In the genomic region with DNA sequence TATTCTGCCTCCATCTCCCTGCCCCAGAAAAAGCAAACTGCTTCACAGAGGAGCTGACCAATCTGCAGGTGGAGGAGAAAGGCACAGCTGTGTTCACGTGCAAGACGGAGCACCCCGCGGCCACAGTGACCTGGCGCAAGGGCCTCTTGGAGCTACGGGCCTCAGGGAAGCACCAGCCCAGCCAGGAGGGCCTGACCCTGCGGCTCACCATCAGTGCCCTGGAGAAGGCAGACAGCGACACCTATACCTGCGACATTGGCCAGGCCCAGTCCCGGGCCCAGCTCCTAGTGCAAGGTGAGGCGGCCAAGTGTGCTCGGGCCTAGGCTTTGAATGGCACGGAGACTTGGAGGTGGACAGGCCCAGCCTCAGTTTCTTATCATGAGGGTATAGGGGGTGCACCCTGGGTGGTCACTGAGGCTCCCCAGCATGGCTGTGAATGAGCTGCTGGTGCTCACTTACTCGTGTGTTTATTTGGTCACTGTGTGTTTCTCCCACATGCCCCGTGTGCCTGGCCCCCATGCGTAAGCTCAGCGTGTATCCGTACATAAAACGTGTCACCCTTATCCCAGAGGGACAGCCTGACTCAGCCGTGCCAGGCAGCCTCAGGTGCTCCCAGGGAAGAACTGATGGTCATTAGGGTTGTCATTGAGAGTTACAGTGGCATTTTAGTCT, we compare ENCODE assay signal across 24 cellular contexts.
DNase-seq lines count a peak whose midpoint lies in the region; ATAC-seq and TF ChIP-seq lines count a peak whose summit lies in the region.
"Had no signal": no experiment of that assay in that cellular context is flagged by ENCODE, and none has a peak within 500 bp of the region (broad histone marks: within the 10 kb centered on the region; RNA-seq: fewer than 3 reads in every experiment).

No MANE protein-coding gene starts in this region.

- WGBS in suprapubic skin, result 75% methylated on average over 9 of the region's 20 CpGs

- peaks cover 51% of the 10 kb centered on the region for H3K36me3 ChIP-seq in suprapubic skin
- H3K36me3 ChIP-seq: thyroid gland had no signal

- TF ChIP-seq POLR2A in suprapubic skin (IDR thresholded peaks at IDR 0.05), result no peak

- peak; percentile 53 for DNase-seq in activated effector memory CD4-positive, alpha-beta T cell treated with anti-CD3 and anti-CD28 coated beads, Interleukin-2, amount 50 U/mL, for 16 hours
- no peak for DNase-seq in activated effector memory CD4-positive, alpha-beta T cell treated with Interleukin-2 at 50 U/mL for 16 hours
- DNase-seq in Right ventricle myocardium superior, result peak; percentile 35
- no peak for DNase-seq in nephron progenitor cell
- peak; percentile 44 to 71 for DNase-seq in suprapubic skin (ENCODE audit: low spot score in 2 of 2)
- DNase-seq in SK-N-DZ (ENCODE audit: low spot score), result no peak
- DNase-seq: activated CD4-positive, alpha-beta T cell treated with anti-CD3 and anti-CD28 coated beads, Interleukin-2, amount 50 U/mL, for 1 hour; DMS153; NCI-H1048; NCI-H1694; NCI-H524; NK-92 treated with Interleukin-12 subunit alpha and Interleukin-12 subunit beta, amount 100 ng/mL, for 24 hours; PC-3; SHP77 treated with DMSO at 0.1 percent for 48 hours; stimulated activated CD8-positive, alpha-beta memory T cell treated with anti-CD3 and anti-CD28 coated beads, Interleukin-4, amount 100 ng/mL, for 48 hours; T1000; thyroid gland had no signal

- H3K36me3 Mint-ChIP-seq in nephron progenitor cell (ENCODE audit: low read depth), result peaks cover 44% of the 10 kb centered on the region
- H3K36me3 Mint-ChIP-seq: activated naive CD8-positive, alpha-beta T cell treated with anti-CD3 and anti-CD28 coated beads, Interleukin-2, amount 10 ng/mL, durations not matched to agents 7 days and 5 days; IgD-negative memory B cell had no signal

- H3K4me1 ChIP-seq in suprapubic skin, result no peaks in the 10 kb centered on the region
- H3K4me1 ChIP-seq: thyroid gland had no signal

- H3K27ac ChIP-seq in suprapubic skin, result no peak overlapping the region
- H3K27ac ChIP-seq: thyroid gland had no signal

- H3K4me1 Mint-ChIP-seq in nephron progenitor cell, result peaks cover 16% of the 10 kb centered on the region
- H3K4me1 Mint-ChIP-seq: IgD-negative memory B cell had no signal

- ATAC-seq in Right ventricle myocardium superior (ENCODE audit: poor library complexity) (no peak), HG03520 (IDR thresholded peaks at IDR 0.05; ENCODE audit: unreplicated experiment) (no peak), GM18519 (IDR thresholded peaks at IDR 0.05; ENCODE audit: low FRiP score, unreplicated experiment) (no peak)
- ATAC-seq: PC-3; stimulated activated naive CD8-positive, alpha-beta T cell treated with anti-CD3 and anti-CD28 coated beads, Interleukin-15, amount 100 ng/mL, for 72 hours had no signal

- no peak for TF ChIP-seq CTCF in nephron progenitor cell (IDR thresholded peaks at IDR 0.05)
- TF ChIP-seq CTCF in suprapubic skin (IDR thresholded peaks at IDR 0.05), result no peak

- no peaks in the 10 kb centered on the region for H3K9me3 ChIP-seq in suprapubic skin
- H3K9me3 ChIP-seq: thyroid gland had no signal

- intact Hi-C loops in Right ventricle myocardium superior (cut with DNase I), result no loop called here

- TF ChIP-seq EP300 in suprapubic skin (IDR thresholded peaks at IDR 0.05), result no peak

- no peaks in the 10 kb centered on the region for H3K27me3 ChIP-seq in suprapubic skin
- H3K27me3 ChIP-seq: thyroid gland had no signal

- H3K4me3 ChIP-seq in suprapubic skin, result no peak overlapping the region
- H3K4me3 ChIP-seq: thyroid gland had no signal

- no peaks in the 10 kb centered on the region for H3K9me3 Mint-ChIP-seq in nephron progenitor cell
- H3K9me3 Mint-ChIP-seq: activated naive CD8-positive, alpha-beta T cell treated with anti-CD3 and anti-CD28 coated beads, Interleukin-2, amount 10 ng/mL, durations not matched to agents 7 days and 5 days; CD8-positive, alpha-beta memory T cell; IgD-negative memory B cell; stimulated activated naive CD8-positive, alpha-beta T cell treated with anti-CD3 and anti-CD28 coated beads, Interleukin-15, amount 100 ng/mL, for 72 hours had no signal

- no peaks in the 10 kb centered on the region for H3K27me3 Mint-ChIP-seq in nephron progenitor cell (ENCODE audit: low read depth, poor library complexity)
- H3K27me3 Mint-ChIP-seq: activated naive CD8-positive, alpha-beta T cell treated with anti-CD3 and anti-CD28 coated beads, Interleukin-2, amount 10 ng/mL, durations not matched to agents 7 days and 5 days; CD8-positive, alpha-beta memory T cell; IgD-negative memory B cell; progenitor cell of endocrine pancreas; stimulated activated naive CD8-positive, alpha-beta T cell treated with anti-CD3 and anti-CD28 coated beads, Interleukin-15, amount 100 ng/mL, for 72 hours had no signal

- H3K27ac Mint-ChIP-seq in nephron progenitor cell, result peak overlapping the region; percentile 74
- H3K27ac Mint-ChIP-seq: activated naive CD8-positive, alpha-beta T cell treated with anti-CD3 and anti-CD28 coated beads, Interleukin-2, amount 10 ng/mL, durations not matched to agents 7 days and 5 days; IgD-negative memory B cell; progenitor cell of endocrine pancreas; stimulated activated naive CD8-positive, alpha-beta T cell treated with anti-CD3 and anti-CD28 coated beads, Interleukin-15, amount 100 ng/mL, for 72 hours had no signal

- no peak overlapping the region for H3K4me3 Mint-ChIP-seq in nephron progenitor cell
- H3K4me3 Mint-ChIP-seq: activated naive CD8-positive, alpha-beta T cell treated with anti-CD3 and anti-CD28 coated beads, Interleukin-2, amount 10 ng/mL, durations not matched to agents 7 days and 5 days; CD8-positive, alpha-beta memory T cell; stimulated activated naive CD8-positive, alpha-beta T cell treated with anti-CD3 and anti-CD28 coated beads, Interleukin-15, amount 100 ng/mL, for 72 hours had no signal

Comparison
In these comparisons a context has a peak if more than half of its experiments do, and no peak if none do; other contexts are left out.
1. DNase-seq: peak in activated effector memory CD4-positive, alpha-beta T cell treated with anti-CD3 and anti-CD28 coated beads, Interleukin-2, amount 50 U/mL, for 16 hours (single experiment), Right ventricle myocardium superior (single experiment) and suprapubic skin (2 of 2); none in activated effector memory CD4-positive, alpha-beta T cell treated with Interleukin-2 at 50 U/mL for 16 hours (single experiment), nephron progenitor cell (single experiment) and SK-N-DZ (single experiment).